In the genomic region with DNA sequence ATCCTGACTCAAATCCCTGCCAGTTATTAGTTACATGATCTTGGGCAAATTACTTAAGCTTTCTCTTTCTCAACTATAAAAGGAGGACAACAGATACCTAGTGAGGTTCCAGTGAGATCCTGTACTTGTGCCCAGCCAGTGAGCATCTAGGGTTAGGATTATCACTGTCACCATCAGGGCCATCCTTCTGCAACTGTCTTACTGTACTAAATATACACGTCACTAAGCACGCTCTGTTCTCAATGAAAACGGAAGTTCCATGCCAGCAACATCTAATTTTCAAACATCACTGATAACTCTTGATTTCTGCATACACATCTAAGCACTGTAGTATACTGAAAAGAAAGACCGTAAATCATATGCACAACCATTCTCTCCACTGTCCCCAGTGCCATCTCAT, we compare ENCODE assay signal across 16 cellular contexts.
DNase-seq lines count a peak whose midpoint lies in the region; ATAC-seq and TF ChIP-seq lines count a peak whose summit lies in the region.
"Had no signal": no experiment of that assay in that cellular context is flagged by ENCODE, and none has a peak within 500 bp of the region (broad histone marks: within the 10 kb centered on the region; RNA-seq: fewer than 3 reads in every experiment).

No MANE protein-coding gene starts in this region.

- H3K36me3 Mint-ChIP-seq in CD14-positive monocyte (peaks cover 0 to 4% of the 10 kb centered on the region in 2 donors), mesothelial cell of epicardium (no peaks in the 10 kb centered on the region)
- no peaks in the 10 kb centered on the region for H3K36me3 Mint-ChIP-seq in activated CD4-positive, alpha-beta memory T cell treated with anti-CD3 and anti-CD28 coated beads for 36 hours

- peaks cover 0 to 3% (median 0%) of the 10 kb centered on the region in 7 donors for H3K9me3 Mint-ChIP-seq in CD14-positive monocyte
- H3K9me3 Mint-ChIP-seq in activated CD4-positive, alpha-beta memory T cell treated with anti-CD3 and anti-CD28 coated beads for 36 hours = no peaks in the 10 kb centered on the region
- H3K9me3 Mint-ChIP-seq in mesothelial cell of epicardium = no peaks in the 10 kb centered on the region

- H3K4me1 ChIP-seq in DOHH2 (ENCODE audit: control insufficient read depth, low read length) = peaks cover 100% of the 10 kb centered on the region

- intact Hi-C loops in CD14-positive monocyte (cut with micrococcal nuclease) = no loop called here
- intact Hi-C loops in activated CD4-positive, alpha-beta memory T cell treated with anti-CD3 and anti-CD28 coated beads for 36 hours (cut with micrococcal nuclease) = loop anchor here (2.0 to 5.0 kb wide), 5 partner anchors 56 to 569 kb away; no protein-coding TSS in a partner anchor

- H3K4me3 ChIP-seq in DOHH2 (ENCODE audit: low read length) = peak overlapping the region; percentile 69
- H3K4me3 ChIP-seq: body of pancreas, K562 had no signal

- peaks cover 67% of the 10 kb centered on the region for H3F3A ChIP-seq in DOHH2 (ENCODE audit: control insufficient read depth, insufficient read depth)

- no peak overlapping the region for H3K4me3 Mint-ChIP-seq in CD14-positive monocyte
- peak overlapping the region; percentile 38 for H3K4me3 Mint-ChIP-seq in activated CD4-positive, alpha-beta memory T cell treated with anti-CD3 and anti-CD28 coated beads for 36 hours
- H3K4me3 Mint-ChIP-seq in mesothelial cell of epicardium = no peak overlapping the region

- H3K9me2 ChIP-seq in DOHH2 (replicated peaks; ENCODE audit: control insufficient read depth, low read length) = no peaks in the 10 kb centered on the region

- no peak for DNase-seq in CD14-positive monocyte (ENCODE audit: low spot score)
- peak; percentile 23 for DNase-seq in activated CD4-positive, alpha-beta memory T cell treated with anti-CD3 and anti-CD28 coated beads for 36 hours
- DNase-seq in mesothelial cell of epicardium (ENCODE audit: low spot score in 2 of 2, unreplicated experiment in 2 of 2) = no peak
- no peak for DNase-seq in nucleus accumbens (lab: John Stamatoyannopoulos, UW)
- DNase-seq in superior temporal gyrus (ENCODE audit: extremely low spot score) = no peak
- DNase-seq: activated CD8-positive, alpha-beta memory T cell treated with anti-CD3 and anti-CD28 coated beads, Interleukin-2, amount 50 U/mL, for 48 hours; body of pancreas; GDM1; islet precursor cell; NCI-H69; retina had no signal

- H4K20me1 ChIP-seq in DOHH2 (ENCODE audit: control insufficient read depth, insufficient read depth, low read depth, low read length) = peaks cover 4% of the 10 kb centered on the region

- H3K4me2 ChIP-seq in DOHH2 (ENCODE audit: low read length) = peak overlapping the region; percentile 85

- ATAC-seq in GM21447 (IDR thresholded peaks at IDR 0.05; ENCODE audit: unreplicated experiment) (no peak), HG02852 (IDR thresholded peaks at IDR 0.05; ENCODE audit: unreplicated experiment) (no peak)
- ATAC-seq: body of pancreas, K562 had no signal

- peak overlapping the region; percentile 99 for H3K27ac ChIP-seq in DOHH2 (ENCODE audit: low read depth, low read length)
- H3K27ac ChIP-seq: C4-2B had no signal

- peak overlapping the region in 4 of 7 donors; percentile 26 to 75 (median 54) for H3K27ac Mint-ChIP-seq in CD14-positive monocyte
- peak overlapping the region; percentile 85 for H3K27ac Mint-ChIP-seq in activated CD4-positive, alpha-beta memory T cell treated with anti-CD3 and anti-CD28 coated beads for 36 hours
- H3K27ac Mint-ChIP-seq in mesothelial cell of epicardium = peak overlapping the region; percentile 6

- no peak for TF ChIP-seq CTCF in CD14-positive monocyte (IDR thresholded peaks at IDR 0.05)
- no peak for TF ChIP-seq CTCF in DOHH2 (IDR thresholded peaks at IDR 0.05; ENCODE audit: low read depth, low read length, poor library complexity, severe bottlenecking)
- no peak for TF ChIP-seq CTCF in mesothelial cell of epicardium (IDR thresholded peaks at IDR 0.05; ENCODE audit: unreplicated experiment)

- no peaks in the 10 kb centered on the region for H3K9me3 ChIP-seq in DOHH2 (ENCODE audit: control insufficient read depth, insufficient read depth, low read length)
- H3K9me3 ChIP-seq: body of pancreas had no signal

- peaks cover 23% of the 10 kb centered on the region for H3K36me3 ChIP-seq in DOHH2 (ENCODE audit: control insufficient read depth, low read length)

- H3K4me1 Mint-ChIP-seq in CD14-positive monocyte = peaks cover 23% of the 10 kb centered on the region
- peaks cover 86% of the 10 kb centered on the region for H3K4me1 Mint-ChIP-seq in activated CD4-positive, alpha-beta memory T cell treated with anti-CD3 and anti-CD28 coated beads for 36 hours (ENCODE audit: low read depth)
- H3K4me1 Mint-ChIP-seq in mesothelial cell of epicardium = peaks cover 65% of the 10 kb centered on the region

- H3K79me2 ChIP-seq in DOHH2 (ENCODE audit: control insufficient read depth, low read length) = peaks cover 100% of the 10 kb centered on the region

- H3K27me3 ChIP-seq in DOHH2 (ENCODE audit: control insufficient read depth, low read length) = no peaks in the 10 kb centered on the region
- H3K27me3 ChIP-seq: body of pancreas had no signal

- POLR2A ChIA-PET in activated CD4-positive, alpha-beta memory T cell treated with anti-CD3 and anti-CD28 coated beads for 36 hours (lab: Charles Lee) = no interaction called here

- no peaks in the 10 kb centered on the region for H3K27me3 Mint-ChIP-seq in CD14-positive monocyte (ENCODE audit: low read depth in 3 of 3)
- H3K27me3 Mint-ChIP-seq in activated CD4-positive, alpha-beta memory T cell treated with anti-CD3 and anti-CD28 coated beads for 36 hours = no peaks in the 10 kb centered on the region
- no peaks in the 10 kb centered on the region for H3K27me3 Mint-ChIP-seq in mesothelial cell of epicardium (ENCODE audit: low read depth)

- CTCF ChIA-PET in activated CD4-positive, alpha-beta memory T cell treated with anti-CD3 and anti-CD28 coated beads for 36 hours (lab: Charles Lee) = no interaction called here

Comparison
In these comparisons a context has a peak if more than half of its experiments do, and no peak if none do; other contexts are left out.
1. H3K27ac Mint-ChIP-seq: peak in every context shown above with its lines; median percentile 85 in activated CD4-positive, alpha-beta memory T cell treated with anti-CD3 and anti-CD28 coated beads for 36 hours; 54 in CD14-positive monocyte; 6 in mesothelial cell of epicardium.